Comparison of ENCODE assay signal across 36 cellular contexts in the genomic region with DNA sequence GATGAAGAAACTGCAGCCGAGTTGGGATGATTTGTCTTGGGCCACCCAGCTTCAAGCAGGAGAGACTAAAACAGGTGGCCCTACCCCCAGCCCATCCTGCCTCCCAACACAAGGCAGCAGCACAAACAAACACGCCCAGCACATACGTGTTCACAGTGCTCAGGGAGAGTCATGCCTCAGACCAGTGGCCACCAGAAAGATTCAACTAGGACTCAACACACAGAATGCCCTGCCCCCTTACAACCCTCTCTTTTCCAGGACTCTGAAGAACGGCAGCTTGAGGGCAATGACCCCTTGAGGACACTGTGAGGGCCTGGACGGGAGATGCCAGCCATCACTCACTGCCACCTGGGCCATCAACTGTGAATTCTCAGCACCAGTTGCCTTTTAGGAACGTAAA.
"Had no signal": no experiment of that assay in that cellular context is flagged by ENCODE, and none has a peak within 500 bp of the region (broad histone marks: within the 10 kb centered on the region; RNA-seq: fewer than 3 reads in every experiment).

No MANE protein-coding gene starts in this region.

- H3K4me3 ChIP-seq: ascending aorta, cardiac muscle cell had no signal

- H3K27ac ChIP-seq: ascending aorta, cardiac muscle cell, VCaP had no signal

- H3K27ac Mint-ChIP-seq: activated B cell treated with CpG ODN at 0.5 μM for 24 hours; activated CD4-positive, alpha-beta memory T cell treated with anti-CD3 and anti-CD28 coated beads for 36 hours; activated CD8-positive, alpha-beta T cell treated with anti-CD3 and anti-CD28 coated beads for 36 hours; activated naive CD4-positive, alpha-beta T cell treated with anti-CD3 and anti-CD28 coated beads for 36 hours; activated naive CD4-positive, alpha-beta T cell treated with anti-CD3 and anti-CD28 coated beads, Interleukin-2, amount 50 U/mL, for 24 hours; activated naive CD8-positive, alpha-beta T cell; activated naive CD8-positive, alpha-beta T cell treated with anti-CD3 and anti-CD28 coated beads, Interleukin-2, amount 10 ng/mL, durations not matched to agents 7 days and 5 days; activated naive CD8-positive, alpha-beta T cell treated with anti-CD3 and anti-CD28 coated beads, Interleukin-2, amount 50 U/mL, for 24 hours; activated T-cell treated with anti-CD3 and anti-CD28 coated beads, Interleukin-2, amount 50 U/mL, for 72 hours; activated T-helper 17 cell treated with anti-CD3 and anti-CD28 coated beads, Interleukin-2, amount 50 U/mL, for 72 hours; brain; T-helper 1 cell treated with Interleukin-12 subunit alpha and Interleukin-12 subunit beta and Interleukin-4 antibody, amounts not matched to agents 30 μg/mL and 1 μg/mL, for 36 hours; T-helper 2 cell treated with Interferon-gamma antibody and Interleukin-4, amounts not matched to agents 5 μg/mL and 100 μg/mL, for 36 hours had no signal

- H3K36me3 ChIP-seq: cardiac muscle cell had no signal

- H3K4me1 Mint-ChIP-seq: activated B cell treated with CpG ODN at 0.5 μM for 24 hours; activated naive CD4-positive, alpha-beta T cell treated with anti-CD3 and anti-CD28 coated beads, Interleukin-2, amount 50 U/mL, for 24 hours; activated naive CD8-positive, alpha-beta T cell treated with anti-CD3 and anti-CD28 coated beads, Interleukin-2, amount 10 ng/mL, durations not matched to agents 7 days and 5 days; activated naive CD8-positive, alpha-beta T cell treated with anti-CD3 and anti-CD28 coated beads, Interleukin-2, amount 50 U/mL, for 24 hours; activated T-helper 17 cell treated with anti-CD3 and anti-CD28 coated beads, Interleukin-2, amount 50 U/mL, for 72 hours; central memory CD8-positive, alpha-beta T cell had no signal

- ATAC-seq: activated CD8-positive, alpha-beta T cell treated with anti-CD3 and anti-CD28 coated beads for 36 hours; activated naive CD8-positive, alpha-beta T cell treated with anti-CD3 and anti-CD28 coated beads, Interleukin-2, amount 50 U/mL, for 24 hours; activated T-cell treated with anti-CD3 and anti-CD28 coated beads, Interleukin-2, amount 50 U/mL, for 4 hours; activated T-cell treated with anti-CD3 and anti-CD28 coated beads, Interleukin-2, amount 50 U/mL, for 72 hours; activated T-helper 17 cell treated with anti-CD3 and anti-CD28 coated beads, Interleukin-2, amount 50 U/mL, for 72 hours had no signal

- H3K9me3 ChIP-seq: ascending aorta had no signal

- H3K4me1 ChIP-seq: ascending aorta had no signal

- H3K27me3 ChIP-seq: ascending aorta, cardiac muscle cell had no signal

- DNase-seq: activated B cell treated with CpG ODN at 0.5 μM for 24 hours; activated CD4-positive, alpha-beta memory T cell treated with anti-CD3 and anti-CD28 coated beads for 36 hours; activated CD4-positive, alpha-beta T cell treated with anti-CD3 and anti-CD28 coated beads for 4 hours; activated CD4-positive, alpha-beta T cell treated with anti-CD3 and anti-CD28 coated beads, Interleukin-2, amount 10 ng/mL, durations not matched to agents 24 days and 14 days; activated CD4-positive, alpha-beta T cell treated with anti-CD3 and anti-CD28 coated beads, Interleukin-2, amount 50 U/mL, for 1 hour; activated CD4-positive, alpha-beta T cell treated with anti-CD3 and anti-CD28 coated beads, Interleukin-2, amount 50 U/mL, for 4 hours; activated CD4-positive, CD25-positive, alpha-beta regulatory T cell treated with anti-CD3 and anti-CD28 coated beads, Interleukin-2, amount 50 U/mL, for 72 hours; activated CD8-positive, alpha-beta memory T cell treated with anti-CD3 and anti-CD28 coated beads, Interleukin-2, amount 50 U/mL, for 4 hours; activated CD8-positive, alpha-beta T cell treated with anti-CD3 and anti-CD28 coated beads for 36 hours; activated effector memory CD4-positive, alpha-beta T cell treated with anti-CD3 and anti-CD28 coated beads, Interleukin-2, amount 50 U/mL, for 16 hours; activated gamma-delta T cell treated with Interleukin-2 at 50 U/mL for 16 hours; activated naive CD4-positive, alpha-beta T cell; activated naive CD4-positive, alpha-beta T cell treated with anti-CD3 and anti-CD28 coated beads for 36 hours; activated naive CD8-positive, alpha-beta T cell treated with anti-CD3 and anti-CD28 coated beads, Interleukin-2, amount 10 ng/mL, durations not matched to agents 7 days and 5 days; activated naive CD8-positive, alpha-beta T cell treated with anti-CD3 and anti-CD28 coated beads, Interleukin-2, amount 50 U/mL, for 24 hours; activated T-cell treated with anti-CD3 and anti-CD28 coated beads for 4 hours; activated T-cell treated with anti-CD3 and anti-CD28 coated beads, Interleukin-2, amount 50 U/mL, for 1 hour; activated T-cell treated with anti-CD3 and anti-CD28 coated beads, Interleukin-2, amount 50 U/mL, for 4 hours; activated T-cell treated with anti-CD3 and anti-CD28 coated beads, Interleukin-2, amount 50 U/mL, for 72 hours; amygdala; anterior cingulate cortex; caudate nucleus; cerebellar nuclear complex; T-helper 1 cell; T-helper 9 cell had no signal

- H3K27me3 Mint-ChIP-seq: activated B cell treated with CpG ODN at 0.5 μM for 24 hours; activated CD4-positive, alpha-beta memory T cell treated with anti-CD3 and anti-CD28 coated beads for 36 hours; activated CD4-positive, alpha-beta T cell treated with anti-CD3 and anti-CD28 coated beads, Interleukin-2, amount 10 ng/mL, durations not matched to agents 24 days and 14 days; activated CD8-positive, alpha-beta T cell treated with anti-CD3 and anti-CD28 coated beads for 36 hours; activated naive CD4-positive, alpha-beta T cell treated with anti-CD3 and anti-CD28 coated beads, Interleukin-2, amount 50 U/mL, for 24 hours; activated naive CD8-positive, alpha-beta T cell; activated naive CD8-positive, alpha-beta T cell treated with anti-CD3 and anti-CD28 coated beads, Interleukin-2, amount 10 ng/mL, durations not matched to agents 7 days and 5 days; activated naive CD8-positive, alpha-beta T cell treated with anti-CD3 and anti-CD28 coated beads, Interleukin-2, amount 50 U/mL, for 24 hours; activated T-helper 17 cell treated with anti-CD3 and anti-CD28 coated beads, Interleukin-2, amount 50 U/mL, for 72 hours; central memory CD8-positive, alpha-beta T cell had no signal

- H3K9me3 Mint-ChIP-seq: activated B cell treated with CpG ODN at 0.5 μM for 24 hours; activated CD4-positive, alpha-beta memory T cell treated with anti-CD3 and anti-CD28 coated beads for 36 hours; activated CD4-positive, alpha-beta T cell treated with anti-CD3 and anti-CD28 coated beads, Interleukin-2, amount 10 ng/mL, durations not matched to agents 24 days and 14 days; activated CD8-positive, alpha-beta T cell treated with anti-CD3 and anti-CD28 coated beads for 36 hours; activated naive CD4-positive, alpha-beta T cell treated with anti-CD3 and anti-CD28 coated beads for 36 hours; activated naive CD4-positive, alpha-beta T cell treated with anti-CD3 and anti-CD28 coated beads, Interleukin-2, amount 50 U/mL, for 24 hours; activated naive CD8-positive, alpha-beta T cell treated with anti-CD3 and anti-CD28 coated beads, Interleukin-2, amount 10 ng/mL, durations not matched to agents 7 days and 5 days; activated naive CD8-positive, alpha-beta T cell treated with anti-CD3 and anti-CD28 coated beads, Interleukin-2, amount 50 U/mL, for 24 hours; activated T-cell treated with anti-CD3 and anti-CD28 coated beads, Interleukin-2, amount 50 U/mL, for 4 hours; activated T-cell treated with anti-CD3 and anti-CD28 coated beads, Interleukin-2, amount 50 U/mL, for 72 hours; activated T-helper 1 cell treated with anti-CD3 and anti-CD28 coated beads, Interleukin-12 subunit alpha, Interleukin-12 subunit beta, Interleukin-2, Interleukin-4 antibody, amounts not matched to agents 30 ng/mL and 10 ng/mL and 1 ng/mL, durations not matched to agents 14 hours and 24 hours and 36 hours; activated T-helper 17 cell treated with anti-CD3 and anti-CD28 coated beads, Interleukin-2, amount 50 U/mL, for 72 hours; brain; central memory CD8-positive, alpha-beta T cell; T-helper 1 cell treated with Interleukin-12 subunit alpha and Interleukin-12 subunit beta and Interleukin-4 antibody, amounts not matched to agents 30 μg/mL and 1 μg/mL, for 36 hours; T-helper 2 cell treated with Interferon-gamma antibody and Interleukin-4, amounts not matched to agents 5 μg/mL and 100 μg/mL, for 36 hours had no signal

- H3K36me3 Mint-ChIP-seq: activated naive CD8-positive, alpha-beta T cell treated with anti-CD3 and anti-CD28 coated beads, Interleukin-2, amount 10 ng/mL, durations not matched to agents 7 days and 5 days; brain had no signal

- H3K4me3 Mint-ChIP-seq: activated B cell treated with CpG ODN at 0.5 μM for 24 hours; activated CD4-positive, alpha-beta memory T cell treated with anti-CD3 and anti-CD28 coated beads for 36 hours; activated CD4-positive, alpha-beta T cell treated with anti-CD3 and anti-CD28 coated beads, Interleukin-2, amount 10 ng/mL, durations not matched to agents 24 days and 14 days; activated CD8-positive, alpha-beta T cell treated with anti-CD3 and anti-CD28 coated beads for 36 hours; activated naive CD4-positive, alpha-beta T cell treated with anti-CD3 and anti-CD28 coated beads for 36 hours; activated naive CD4-positive, alpha-beta T cell treated with anti-CD3 and anti-CD28 coated beads, Interleukin-2, amount 50 U/mL, for 24 hours; activated naive CD8-positive, alpha-beta T cell; activated naive CD8-positive, alpha-beta T cell treated with anti-CD3 and anti-CD28 coated beads, Interleukin-2, amount 10 ng/mL, durations not matched to agents 7 days and 5 days; activated naive CD8-positive, alpha-beta T cell treated with anti-CD3 and anti-CD28 coated beads, Interleukin-2, amount 50 U/mL, for 24 hours; activated T-cell treated with anti-CD3 and anti-CD28 coated beads, Interleukin-2, amount 50 U/mL, for 4 hours; activated T-cell treated with anti-CD3 and anti-CD28 coated beads, Interleukin-2, amount 50 U/mL, for 72 hours; activated T-helper 1 cell treated with anti-CD3 and anti-CD28 coated beads, Interleukin-12 subunit alpha, Interleukin-12 subunit beta, Interleukin-2, Interleukin-4 antibody, amounts not matched to agents 30 ng/mL and 10 ng/mL and 1 ng/mL, durations not matched to agents 14 hours and 24 hours and 36 hours; activated T-helper 17 cell treated with anti-CD3 and anti-CD28 coated beads, Interleukin-2, amount 50 U/mL, for 72 hours; brain; central memory CD8-positive, alpha-beta T cell; T-helper 1 cell treated with Interleukin-12 subunit alpha and Interleukin-12 subunit beta and Interleukin-4 antibody, amounts not matched to agents 30 μg/mL and 1 μg/mL, for 36 hours; T-helper 2 cell treated with Interferon-gamma antibody and Interleukin-4, amounts not matched to agents 5 μg/mL and 100 μg/mL, for 36 hours had no signal
